Comparison of ENCODE assay signal across 8 cellular contexts in genomic region chr6:37170273-37171140, GRCh38. TPM values are rescaled to one million over a fixed set of nuclear protein-coding genes. Genes with fewer than 3 reads are reported as not detected.
DNase-seq lines count a peak whose midpoint lies in the region; ATAC-seq, FAIRE-seq and TF ChIP-seq lines count a peak whose summit lies in the region.

No MANE protein-coding gene starts in this region.

- intact Hi-C loops in mammary epithelial cell (cut with micrococcal nuclease): loop anchor here (1.0 to 10.0 kb wide), 2 partner anchors 36 to 406 kb away; no protein-coding TSS in a partner anchor

- no peaks in the 10 kb centered on the region for H4K20me1 ChIP-seq in mammary epithelial cell (ENCODE audit: insufficient read depth, low read length)

- H3K4me1 ChIP-seq in mammary epithelial cell (ENCODE audit: insufficient read depth, low read length): peaks cover 22% of the 10 kb centered on the region

- CTCF ChIA-PET in mammary epithelial cell (lab: Charles Lee; ENCODE audit: low non-redundant PET): interaction anchor here (0.6 to 1.1 kb wide), 5 partner anchors 33 to 141 kb away, joined by 5 to 17 read pairs (median 14); no protein-coding TSS in a partner anchor

- DNase-seq in Jurkat, Clone E6-1 (ENCODE audit: low read depth, low spot score): no peak
- DNase-seq in T-helper 1 cell (peak in 3 of 5 donors; percentile 29 to 68 (median 34)), mammary epithelial cell (peak; percentile 38), kidney epithelial cell (ENCODE audit: low read depth) (no peak), HTR-8/SVneo (ENCODE audit: insufficient read length, low spot score) (no peak)
- DNase-seq in stimulated activated CD4-positive, alpha-beta T cell treated with anti-CD3 and anti-CD28 coated beads, Interleukin-4, amount 100 ng/mL, for 48 hours (ENCODE audit: low read depth in 2 of 2): peak; percentile 39 to 44

- H3K4me2 ChIP-seq in mammary epithelial cell (ENCODE audit: insufficient read depth, low read depth, low read length): peak overlapping the region; percentile 99

- H3K36me3 ChIP-seq in mammary epithelial cell (ENCODE audit: insufficient read depth, low read length) (peaks cover 16% of the 10 kb centered on the region), kidney epithelial cell (ENCODE audit: control insufficient read depth, insufficient read depth, low read length) (peaks cover 7% of the 10 kb centered on the region)

- no peak for FAIRE-seq in HTR-8/SVneo (lab: Jason Lieb, UNC)

- H3K9ac ChIP-seq in mammary epithelial cell (ENCODE audit: insufficient read depth, low read length): peak overlapping the region; percentile 89

- H2AFZ ChIP-seq in mammary epithelial cell (ENCODE audit: low read depth, low read length): peak overlapping the region; percentile 61

- H3K27me3 ChIP-seq in mammary epithelial cell (ENCODE audit: insufficient read depth, low read length) (no peaks in the 10 kb centered on the region), kidney epithelial cell (ENCODE audit: control insufficient read depth, insufficient read depth, low read length) (no peaks in the 10 kb centered on the region)

- in situ Hi-C loops in mammary epithelial cell (cut with MboI; ENCODE audit: low sequenced_read_pairs in 2 of 2): loop anchor here (5.0 to 10.0 kb wide), 2 partner anchors 118 to 146 kb away; no protein-coding TSS in a partner anchor

- dilution Hi-C loops in mammary epithelial cell (cut with HindIII; ENCODE audit: low sequenced_read_pairs): no loop called here

- ATAC-seq in GM21723 (IDR thresholded peaks at IDR 0.05; ENCODE audit: unreplicated experiment): peak; percentile 33

- no peaks in the 10 kb centered on the region for H3K9me3 ChIP-seq in mammary epithelial cell (replicated peaks; ENCODE audit: insufficient read depth, low read length)

- peaks cover 33% of the 10 kb centered on the region for H3K79me2 ChIP-seq in mammary epithelial cell (ENCODE audit: insufficient read depth, low read length)

- BruUV-seq in mammary epithelial cell (replicated peaks; lab: Mats Ljungman, UMichigan): TSS peak; percentile 19

- WGBS in mammary epithelial cell (ENCODE audit: low coverage, missing lambda C conversion rate): no CpG with 5 or more reads among the region's 89 CpGs

- peak overlapping the region; percentile 81 for H3K27ac ChIP-seq in mammary epithelial cell (ENCODE audit: insufficient read depth, low read depth, low read length)

- H3K4me3 ChIP-seq in GM08714 (ENCODE audit: low read length) (peak overlapping the region; percentile 96), mammary epithelial cell (replicated peaks in 1 of 3; ENCODE audit: insufficient read depth in 1 of 3, low read depth in 2 of 3, low read length in 3 of 3) (peak overlapping the region; percentile 94 to 98 (median 98)), kidney epithelial cell (ENCODE audit: low read depth, low read length) (peak overlapping the region; percentile 98)
- H3K4me3 ChIP-seq in Jurkat, Clone E6-1 (ENCODE audit: low read length): peak overlapping the region; percentile 64

- TF ChIP-seq CTCF in mammary epithelial cell (conservative IDR thresholded peaks at IDR 0.05 in 1 of 2, IDR thresholded peaks at IDR 0.05 in 1 of 2; ENCODE audit: extremely low read depth in 1 of 2, insufficient read depth in 1 of 2, low read depth in 1 of 2, low read length in 2 of 2) (peak in 1 of 2 donors; percentile 36), kidney epithelial cell (IDR thresholded peaks at IDR 0.05; ENCODE audit: insufficient read depth, low read length, poor library complexity, severe bottlenecking) (peak; percentile 21)

RNA-seq across cellular contexts. Expression of gene PIM1, which starts 0.6 kb away (rescaled TPM):
- 4.7 TPM for polyA plus RNA-seq in Jurkat, Clone E6-1 (2012; ENCODE audit: insufficient read depth, insufficient read length)
- total RNA-seq in mammary epithelial cell (10 to 100 TPM in 1 of 2 donors, 1 to 10 TPM in 1; 4.7 to 29.6 TPM), kidney epithelial cell (18.2 and 19.5 TPM in 2 replicates)
- polyA plus RNA-seq in mammary epithelial cell: 6.3 TPM
- polyA minus RNA-seq in mammary epithelial cell: 11.7 TPM

Comparison
In these comparisons a context has a peak if more than half of its experiments do, and no peak if none do; other contexts are left out.
1. DNase-seq: peak in T-helper 1 cell (3 of 5), mammary epithelial cell (single experiment) and stimulated activated CD4-positive, alpha-beta T cell treated with anti-CD3 and anti-CD28 coated beads, Interleukin-4, amount 100 ng/mL, for 48 hours (2 of 2); none in Jurkat, Clone E6-1 (single experiment), kidney epithelial cell (single experiment) and HTR-8/SVneo (single experiment).
2. Peak in every context shown above with its lines, with median percentiles within 50 percentile points of each other: H3K4me3 ChIP-seq.